In the genomic region with DNA sequence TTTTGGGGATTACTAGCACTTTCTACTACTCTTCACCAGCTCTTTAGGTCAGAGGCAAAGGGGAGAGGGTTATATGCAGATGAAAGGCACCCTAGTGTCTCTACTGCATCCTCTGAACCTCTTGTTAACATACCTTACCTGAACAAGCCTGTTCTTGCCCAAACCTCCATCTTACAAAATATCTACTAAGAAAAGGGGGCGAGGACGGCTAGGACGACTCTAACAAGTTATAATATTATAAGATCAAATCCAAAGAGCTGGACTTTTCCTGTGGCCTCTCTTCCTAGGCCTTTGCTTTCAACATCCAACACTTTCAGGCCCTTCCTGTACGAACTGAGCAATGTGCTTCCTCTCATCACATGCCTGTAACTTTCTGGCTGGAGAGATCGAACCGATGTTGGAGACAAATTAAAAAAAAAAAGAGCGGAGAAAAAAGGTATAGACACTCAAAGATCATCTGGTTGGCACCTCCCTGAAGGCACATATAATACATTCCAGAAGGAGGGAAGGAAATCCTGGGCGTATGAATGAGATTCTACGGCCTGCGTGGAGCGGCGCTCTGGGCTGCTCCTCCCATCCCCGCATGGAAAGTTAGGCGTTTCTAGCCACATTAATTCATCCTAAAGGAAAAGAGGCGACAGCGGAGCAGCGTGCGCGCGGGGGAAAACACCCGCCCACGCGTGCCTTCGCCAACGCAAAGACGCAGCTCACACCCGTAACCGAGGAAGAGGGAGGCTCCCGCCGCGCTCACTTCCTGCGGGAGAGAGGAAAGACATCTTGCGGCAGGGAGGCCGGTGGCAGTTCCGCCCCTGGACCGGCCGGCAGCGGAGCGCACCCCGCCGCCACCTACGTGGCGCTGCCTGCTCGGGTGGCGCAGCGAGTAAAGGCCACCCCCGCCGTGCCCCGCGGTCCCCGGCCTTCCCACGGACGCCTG, we compare ENCODE assay signal across 9 cellular contexts. TPM values are rescaled to one million over a fixed set of nuclear protein-coding genes. Genes with fewer than 3 reads are reported as not detected.
DNase-seq lines count a peak whose midpoint lies in the region; ATAC-seq, FAIRE-seq and TF ChIP-seq lines count a peak whose summit lies in the region.
"Had no signal": no experiment of that assay in that cellular context is flagged by ENCODE, and none has a peak within 500 bp of the region (broad histone marks: within the 10 kb centered on the region; RNA-seq: fewer than 3 reads in every experiment).

No MANE protein-coding gene starts in this region.

- DNase-seq in BJ (ENCODE audit: low read depth) (no peak), HTR-8/SVneo (ENCODE audit: insufficient read length, low spot score) (peak; percentile 47), dorsolateral prefrontal cortex (peak in 8 of 10 donors; percentile 43 to 73 (median 61)), left colon (peak; percentile 64 to 79), spleen (peak; percentile 86)
- DNase-seq in activated CD4-positive, alpha-beta T cell treated with anti-CD3 and anti-CD28 coated beads for 36 hours, result peak; percentile 56

- POLR2A ChIA-PET in BJ (lab: Charles Lee), result no interaction called here
- POLR2A ChIA-PET in activated CD4-positive, alpha-beta T cell treated with anti-CD3 and anti-CD28 coated beads for 36 hours (lab: Charles Lee), result no interaction called here

- H3K36me3 ChIP-seq in BJ (ENCODE audit: control insufficient read depth, insufficient read depth, low read length) (no peaks in the 10 kb centered on the region), spleen (no peaks in the 10 kb centered on the region)
- H3K36me3 ChIP-seq: HAP-1 had no signal

- CTCF ChIA-PET in BJ (lab: Yijun Ruan, JAX), result interaction anchor here (1.5 kb wide), 1 partner anchor 65 kb away, joined by 3 read pairs; no protein-coding TSS in a partner anchor
- CTCF ChIA-PET in activated CD4-positive, alpha-beta T cell treated with anti-CD3 and anti-CD28 coated beads for 36 hours (lab: Charles Lee), result interaction anchor here (1.2 to 1.3 kb wide), 2 partner anchors 12 to 27 kb away, joined by 3 read pairs; no protein-coding TSS in a partner anchor

- H3K27me3 ChIP-seq in BJ (ENCODE audit: control insufficient read depth, insufficient read depth, low read length), result no peaks in the 10 kb centered on the region
- H3K27me3 ChIP-seq in dorsolateral prefrontal cortex, result peaks cover 0 to 5% (median 0%) of the 10 kb centered on the region in 45 donors
- H3K27me3 ChIP-seq in spleen (replicated peaks in 1 of 7), result peaks cover 0 to 48% (median 10%) of the 10 kb centered on the region in 7 donors

- no peaks in the 10 kb centered on the region for H3K9me3 ChIP-seq in spleen
- H3K9me3 ChIP-seq: HAP-1 had no signal

- TF ChIP-seq CTCF in BJ (IDR thresholded peaks at IDR 0.05; ENCODE audit: insufficient read depth, low read depth, low read length) (no peak), dorsolateral prefrontal cortex (IDR thresholded peaks at IDR 0.05 in 54 of 56, conservative IDR thresholded peaks at IDR 0.05 in 2 of 56; ENCODE audit: low read depth in 1 of 56, partially characterized antibody in 56 of 56) (peak in 2 of 56 donors; percentile 11), spleen (IDR thresholded peaks at IDR 0.05 in 8 of 11, conservative IDR thresholded peaks at IDR 0.05 in 3 of 11) (no peak)

- peak overlapping the region in 54 of 59 donors; percentile 11 to 92 (median 73) for H3K27ac ChIP-seq in dorsolateral prefrontal cortex
- peak overlapping the region; percentile 64 to 92 (median 90) for H3K27ac ChIP-seq in spleen

- peak; percentile 55 for ATAC-seq in activated CD4-positive, alpha-beta T cell treated with anti-CD3 and anti-CD28 coated beads for 36 hours
- ATAC-seq in left colon, result peak; percentile 82
- no peak for ATAC-seq in GM21786 (IDR thresholded peaks at IDR 0.05; ENCODE audit: unreplicated experiment)
- ATAC-seq in GM18909 (IDR thresholded peaks at IDR 0.05; ENCODE audit: poor library complexity, unreplicated experiment), result no peak

- H3K27me3 Mint-ChIP-seq in activated CD4-positive, alpha-beta T cell treated with anti-CD3 and anti-CD28 coated beads for 36 hours, result peaks cover 32% of the 10 kb centered on the region

- peak overlapping the region; percentile 74 for H3K4me3 Mint-ChIP-seq in activated CD4-positive, alpha-beta T cell treated with anti-CD3 and anti-CD28 coated beads for 36 hours

- intact Hi-C loops in activated CD4-positive, alpha-beta T cell treated with anti-CD3 and anti-CD28 coated beads for 36 hours (cut with DNase I, micrococcal nuclease), result loop anchor here (2.0 to 10.0 kb wide), 5 partner anchors 56 to 175 kb away; a partner anchor contains a TSS
- intact Hi-C loops in dorsolateral prefrontal cortex (cut with DNase I), result no loop called here
- intact Hi-C loops in left colon (cut with DNase I, micrococcal nuclease), result no loop called here
- intact Hi-C loops in spleen (cut with DNase I; ENCODE audit: low total_unique reads), result no loop called here

- H3K4me3 ChIP-seq in BJ (ENCODE audit: low read depth, low read length) (peak overlapping the region; percentile 67), dorsolateral prefrontal cortex (peak overlapping the region; percentile 43 to 84 (median 70)), spleen (peak overlapping the region; percentile 44 to 82 (median 55))
- H3K4me3 ChIP-seq: HAP-1 had no signal

- H3K4me1 Mint-ChIP-seq in activated CD4-positive, alpha-beta T cell treated with anti-CD3 and anti-CD28 coated beads for 36 hours, result peaks cover 17% of the 10 kb centered on the region

- H3K36me3 Mint-ChIP-seq in activated CD4-positive, alpha-beta T cell treated with anti-CD3 and anti-CD28 coated beads for 36 hours (ENCODE audit: low read depth), result no peaks in the 10 kb centered on the region

- WGBS in spleen, 5 donors, result 5 to 15% (median 6%) methylated on average over 20 to 53 of the region's 53 CpGs

- no peaks in the 10 kb centered on the region for H3K9me3 Mint-ChIP-seq in activated CD4-positive, alpha-beta T cell treated with anti-CD3 and anti-CD28 coated beads for 36 hours (ENCODE audit: low read depth)

- peaks cover 0 to 45% (median 28%) of the 10 kb centered on the region in 6 donors for H3K4me1 ChIP-seq in spleen
- H3K4me1 ChIP-seq: HAP-1 had no signal

- no peak for TF ChIP-seq POLR2A in spleen (IDR thresholded peaks at IDR 0.05)

- peak; percentile 68 for FAIRE-seq in HTR-8/SVneo (lab: Jason Lieb, UNC)

- H3K27ac Mint-ChIP-seq in activated CD4-positive, alpha-beta T cell treated with anti-CD3 and anti-CD28 coated beads for 36 hours, result peak overlapping the region; percentile 28

RNA-seq across cellular contexts. Expression of a gene that starts 0.8 kb away (rescaled TPM):
- polyA plus RNA-seq in BJ (2011; rRNA removed), result 5.3 and 7.3 TPM in 2 replicates
- 8.3 and 9.9 TPM in 2 replicates for polyA minus RNA-seq in BJ (2011; rRNA and poly(A)+ RNA removed)
- total RNA-seq in activated CD4-positive, alpha-beta T cell treated with anti-CD3 and anti-CD28 coated beads for 36 hours, result under 1 TPM in 1 of 2 experiments, not detected in 1; 0.05 TPM
- total RNA-seq in dorsolateral prefrontal cortex, result 10 to 100 TPM in 106 of 120 experiments, 1 to 10 TPM in 14; 8.4 to 22.5 (median 12.7) TPM
- total RNA-seq in left colon, result 1 to 10 TPM; 7.0 to 7.4 TPM
- 10 to 100 TPM in 4 of 7 donors, 1 to 10 TPM in 3; 5.1 to 14.5 (median 10.3) TPM for total RNA-seq in spleen
- polyA plus RNA-seq in spleen, result 1 to 10 TPM in 1 of 3 donors, under 1 TPM in 2; 0.50 to 1.5 (median 0.57) TPM

Comparison
In these comparisons a context has a peak if more than half of its experiments do, and no peak if none do; other contexts are left out.
1. ATAC-seq: peak in activated CD4-positive, alpha-beta T cell treated with anti-CD3 and anti-CD28 coated beads for 36 hours (single experiment) and left colon (single experiment); none in GM21786 (single experiment) and GM18909 (single experiment).
2. RNA of a gene that starts 0.8 kb away (total RNA-seq): 8.4 to 22.5 TPM in dorsolateral prefrontal cortex, 5.1 to 14.5 TPM in spleen and 7.0 to 7.4 TPM in left colon; 0.05 TPM in activated CD4-positive, alpha-beta T cell treated with anti-CD3 and anti-CD28 coated beads for 36 hours; every median in the first group is over 4 times any median in the second.
3. intact Hi-C loops: an anchor here in activated CD4-positive, alpha-beta T cell treated with anti-CD3 and anti-CD28 coated beads for 36 hours (2.0 to 10.0 kb wide); none called in dorsolateral prefrontal cortex, left colon and spleen.
4. Peak in every context shown above with its lines, with median percentiles within 50 percentile points of each other: H3K4me3 ChIP-seq.